23 cellular contexts compared by ENCODE assay signal in genomic region chr10:132872658-132873057, GRCh38.
DNase-seq lines count a peak whose midpoint lies in the region; ATAC-seq, FAIRE-seq and TF ChIP-seq lines count a peak whose summit lies in the region.
"Had no signal": no experiment of that assay in that cellular context is flagged by ENCODE, and none has a peak within 500 bp of the region (broad histone marks: within the 10 kb centered on the region; RNA-seq: fewer than 3 reads in every experiment).

No MANE protein-coding gene starts in this region.

- H3K9me3 Mint-ChIP-seq in CD8-positive, alpha-beta memory T cell, result peaks cover 0 to 3% (median 0%) of the 10 kb centered on the region in 5 donors

- TF ChIP-seq CTCF in Peyer's patch (IDR thresholded peaks at IDR 0.05) (no peak), RWPE2 (IDR thresholded peaks at IDR 0.05; ENCODE audit: poor library complexity, severe bottlenecking) (no peak), kidney (IDR thresholded peaks at IDR 0.05; ENCODE audit: borderline replicate concordance, extremely low read depth, insufficient read depth) (no peak)

- peaks cover 8 to 38% of the 10 kb centered on the region in 2 donors for H3K27me3 Mint-ChIP-seq in CD8-positive, alpha-beta memory T cell

- ATAC-seq in RWPE2 (ENCODE audit: low read depth), result no peak
- ATAC-seq in GM18909 (IDR thresholded peaks at IDR 0.05; ENCODE audit: poor library complexity, unreplicated experiment), result no peak

- DNase-seq in Peyer's patch, result peak in 2 of 3 donors; percentile 11 to 15
- DNase-seq in RWPE2 (ENCODE audit: low spot score), result peak; percentile 20
- DNase-seq in kidney, result peak; percentile 16
- DNase-seq in stimulated activated CD8-positive, alpha-beta memory T cell treated with anti-CD3 and anti-CD28 coated beads, Interleukin-4, amount 100 ng/mL, for 48 hours, result peak; percentile 5
- DNase-seq in NCI-H345 treated with DMSO at 0.1 percent for 48 hours (lab: John Stamatoyannopoulos, UW; ENCODE audit: unreplicated experiment), result no peak
- no peak for DNase-seq in CD8-positive, alpha-beta memory T cell
- DNase-seq: ACHN, C1 segment of cervical spinal cord, H7, HFFc6, KG1, NCI-H1105 treated with DMSO at 0.1 percent for 48 hours, NCI-H1694, NCI-H2107, NCI-H2227 treated with DMSO at 0.1 percent for 48 hours, NCI-H524, NCI-H82, OCI-M1, SHP77 treated with DMSO at 0.1 percent for 48 hours had no signal

- CTCF ChIA-PET in CD8-positive, alpha-beta memory T cell (lab: Charles Lee), result no interaction called here

- H3K4me3 Mint-ChIP-seq in CD8-positive, alpha-beta memory T cell, result no peak overlapping the region
- H3K4me3 Mint-ChIP-seq: HFFc6 had no signal

- H3K4me3 ChIP-seq in Peyer's patch (no peak overlapping the region), RWPE2 (ENCODE audit: severe bottlenecking) (no peak overlapping the region), kidney (ENCODE audit: low read length in 2 of 2) (no peak overlapping the region)
- H3K4me3 ChIP-seq in CD8-positive, alpha-beta memory T cell (ENCODE audit: low read length), result no peak overlapping the region

- no peak overlapping the region for H3K27ac ChIP-seq in Peyer's patch
- no peak overlapping the region for H3K27ac ChIP-seq in RWPE2 (ENCODE audit: poor library complexity, severe bottlenecking)
- H3K27ac ChIP-seq in kidney (ENCODE audit: low read depth in 2 of 2, low read length in 2 of 2), result no peak overlapping the region
- H3K27ac ChIP-seq in CD8-positive, alpha-beta memory T cell (ENCODE audit: low read depth, low read length), result no peak overlapping the region

- intact Hi-C loops in kidney (cut with DNase I), result no loop called here

- POLR2A ChIA-PET in CD8-positive, alpha-beta memory T cell (lab: Charles Lee), result no interaction called here

- FAIRE-seq in kidney (lab: Jason Lieb, UNC), result no peak
- FAIRE-seq: D721Med, GM12892, GM18507 had no signal

- H3K4me1 Mint-ChIP-seq in CD8-positive, alpha-beta memory T cell, result no peaks in the 10 kb centered on the region

- H3K27me3 ChIP-seq in Peyer's patch (no peaks in the 10 kb centered on the region), RWPE2 (ENCODE audit: insufficient read depth, poor library complexity, severe bottlenecking) (peaks cover 30% of the 10 kb centered on the region)
- H3K27me3 ChIP-seq in CD8-positive, alpha-beta memory T cell (ENCODE audit: insufficient read depth, low read length, poor library complexity, severe bottlenecking), result no peaks in the 10 kb centered on the region

- H3K36me3 Mint-ChIP-seq in CD8-positive, alpha-beta memory T cell, result no peaks in the 10 kb centered on the region

- H3K36me3 ChIP-seq in Peyer's patch (no peaks in the 10 kb centered on the region), RWPE2 (ENCODE audit: low read depth) (no peaks in the 10 kb centered on the region), kidney (ENCODE audit: control insufficient read depth in 1 of 2, insufficient read depth in 2 of 2, low read length in 2 of 2) (no peaks in the 10 kb centered on the region)
- no peaks in the 10 kb centered on the region for H3K36me3 ChIP-seq in CD8-positive, alpha-beta memory T cell (ENCODE audit: insufficient read depth, low read length)

- H3K9me3 ChIP-seq in Peyer's patch (no peaks in the 10 kb centered on the region), RWPE2 (ENCODE audit: severe bottlenecking) (no peaks in the 10 kb centered on the region), kidney (ENCODE audit: control insufficient read depth in 1 of 2, low read length in 2 of 2) (peaks cover 0 to 6% of the 10 kb centered on the region in 2 donors)
- H3K9me3 ChIP-seq in CD8-positive, alpha-beta memory T cell (ENCODE audit: low read length), result no peaks in the 10 kb centered on the region

- H3K9ac ChIP-seq in kidney (ENCODE audit: low read length in 2 of 2), result no peak overlapping the region

- TF ChIP-seq POLR2A in Peyer's patch (IDR thresholded peaks at IDR 0.05), result no peak

- H3K27ac Mint-ChIP-seq in CD8-positive, alpha-beta memory T cell, result no peak overlapping the region
- H3K27ac Mint-ChIP-seq: HFFc6 had no signal

- H3K4me1 ChIP-seq in Peyer's patch (no peaks in the 10 kb centered on the region), RWPE2 (ENCODE audit: insufficient read depth, poor library complexity, severe bottlenecking) (no peaks in the 10 kb centered on the region), kidney (ENCODE audit: control insufficient read depth in 1 of 2, insufficient read depth in 1 of 2, low read depth in 1 of 2, low read length in 2 of 2) (no peaks in the 10 kb centered on the region)
- H3K4me1 ChIP-seq in CD8-positive, alpha-beta memory T cell (ENCODE audit: insufficient read depth, low read length), result no peaks in the 10 kb centered on the region

Comparison
In these comparisons a context has a peak if more than half of its experiments do, and no peak if none do; other contexts are left out.
1. DNase-seq: peak in Peyer's patch (2 of 3), RWPE2 (single experiment), kidney (single experiment) and stimulated activated CD8-positive, alpha-beta memory T cell treated with anti-CD3 and anti-CD28 coated beads, Interleukin-4, amount 100 ng/mL, for 48 hours (single experiment); none in NCI-H345 treated with DMSO at 0.1 percent for 48 hours (single experiment) and CD8-positive, alpha-beta memory T cell (0 of 5).